1 cellular context compared by ENCODE assay signal in the genomic region with DNA sequence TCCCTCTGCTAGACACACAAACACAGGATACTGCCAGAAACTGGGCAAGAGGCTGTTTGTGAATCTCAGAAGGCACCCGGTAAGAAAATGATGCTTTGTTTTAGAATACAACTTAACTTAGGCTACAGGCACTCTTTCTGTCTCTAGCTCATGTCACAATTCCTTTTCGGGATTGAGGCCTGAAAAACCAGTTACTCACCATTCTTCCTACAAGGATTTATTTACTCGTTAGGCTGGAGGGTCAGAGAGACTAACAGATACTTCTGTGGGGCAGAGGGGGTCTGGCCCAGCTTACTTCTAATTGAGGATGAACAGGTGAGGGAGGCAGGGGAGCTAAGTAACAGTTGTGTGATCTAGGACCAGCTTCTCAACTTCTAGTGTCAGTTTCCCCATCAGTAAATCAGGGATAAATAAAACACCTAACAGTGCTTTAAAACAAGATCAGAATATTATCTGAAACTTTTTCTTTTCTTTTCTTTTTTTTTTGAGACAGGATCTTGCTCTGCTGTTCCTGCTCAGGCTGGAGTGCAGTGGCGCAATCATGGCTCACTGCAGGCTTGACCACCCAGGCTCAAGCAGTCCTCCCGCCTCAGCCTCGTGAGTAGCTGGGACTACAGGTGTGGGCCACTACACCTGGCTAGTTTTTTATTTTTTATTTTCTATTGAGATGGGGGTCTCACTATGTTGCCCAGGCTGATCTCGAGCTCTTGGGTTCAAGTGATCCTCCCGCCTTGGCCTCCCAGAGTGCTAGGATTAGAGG.
TF ChIP-seq lines count a peak whose summit lies in the region.

No MANE protein-coding gene starts in this region.

TF ChIP-seq in GM12878, 131 proteins besides CTCF, POLR2A, EP300 and RAD21:
- TF ChIP-seq BRCA1 (IDR thresholded peaks at IDR 0.05; ENCODE audit: low read depth, low read length) (no peak), PML (IDR thresholded peaks at IDR 0.05; ENCODE audit: low read length) (no peak), CUX1 (IDR thresholded peaks at IDR 0.05; ENCODE audit: insufficient replicate concordance, low read depth, low read length) (no peak)
TF ChIP-seq in GM12878: peak in this region for 0.
